7 cellular contexts compared by ENCODE assay signal in genomic region chr17:81870978-81871386, GRCh38. TPM values are rescaled to one million over a fixed set of nuclear protein-coding genes. Genes with fewer than 3 reads are reported as not detected.
DNase-seq lines count a peak whose midpoint lies in the region; ATAC-seq and TF ChIP-seq lines count a peak whose summit lies in the region.

Gene ARHGDIA (minus strand): TSS chr17:81871337. CDS start chr17:81869930, 1,407 bp downstream.

- H3K4me1 Mint-ChIP-seq in activated T-helper 1 cell treated with anti-CD3 and anti-CD28 coated beads, Interleukin-12 subunit alpha, Interleukin-12 subunit beta, Interleukin-2, Interleukin-4 antibody, amounts not matched to agents 30 ng/mL and 10 ng/mL and 1 ng/mL, durations not matched to agents 14 hours and 24 hours and 36 hours (ENCODE audit: low read depth): peaks cover 7% of the 10 kb centered on the region

- H3K27ac Mint-ChIP-seq in activated T-helper 1 cell treated with anti-CD3 and anti-CD28 coated beads, Interleukin-12 subunit alpha, Interleukin-12 subunit beta, Interleukin-2, Interleukin-4 antibody, amounts not matched to agents 30 ng/mL and 10 ng/mL and 1 ng/mL, durations not matched to agents 14 hours and 24 hours and 36 hours: peak within 1 kb of the TSS; percentile 91

- DNase-seq in GM19238 (ENCODE audit: insufficient read length, low spot score) (peak; percentile 32), left ventricle myocardium inferior (no peak), retinal pigment epithelial cell (ENCODE audit: low read depth) (no peak), foreskin melanocyte (no peak), epidermal melanocyte (ENCODE audit: insufficient read length, low spot score) (no peak)
- DNase-seq in activated T-helper 1 cell treated with anti-CD3 and anti-CD28 coated beads, Interleukin-12 subunit alpha, Interleukin-12 subunit beta, Interleukin-2, Interleukin-4 antibody, amounts not matched to agents 30 ng/mL and 10 ng/mL and 1 ng/mL, durations not matched to agents 14 hours and 24 hours and 36 hours (ENCODE audit: low spot score): no peak

- H3K27me3 Mint-ChIP-seq in activated T-helper 1 cell treated with anti-CD3 and anti-CD28 coated beads, Interleukin-12 subunit alpha, Interleukin-12 subunit beta, Interleukin-2, Interleukin-4 antibody, amounts not matched to agents 30 ng/mL and 10 ng/mL and 1 ng/mL, durations not matched to agents 14 hours and 24 hours and 36 hours (ENCODE audit: insufficient read depth): no peaks in the 10 kb centered on the region

- peak within 1 kb of the TSS; percentile 85 for H3K4me3 ChIP-seq in left ventricle myocardium inferior
- peak within 1 kb of the TSS; percentile 77 for H3K4me3 ChIP-seq in retinal pigment epithelial cell (ENCODE audit: low read length)

- peak within 1 kb of the TSS; percentile 99 for H3K27ac ChIP-seq in left ventricle myocardium inferior (replicated peaks)

- no peaks in the 10 kb centered on the region for H3K27me3 ChIP-seq in left ventricle myocardium inferior (ENCODE audit: low read depth)

- peaks cover 26% of the 10 kb centered on the region for H3K36me3 ChIP-seq in left ventricle myocardium inferior

- H3K4me3 Mint-ChIP-seq in activated T-helper 1 cell treated with anti-CD3 and anti-CD28 coated beads, Interleukin-12 subunit alpha, Interleukin-12 subunit beta, Interleukin-2, Interleukin-4 antibody, amounts not matched to agents 30 ng/mL and 10 ng/mL and 1 ng/mL, durations not matched to agents 14 hours and 24 hours and 36 hours: peak within 1 kb of the TSS; percentile 92

- peaks cover 67% of the 10 kb centered on the region for H3K4me1 ChIP-seq in left ventricle myocardium inferior

- intact Hi-C loops in activated T-helper 1 cell treated with anti-CD3 and anti-CD28 coated beads, Interleukin-12 subunit alpha, Interleukin-12 subunit beta, Interleukin-2, Interleukin-4 antibody, amounts not matched to agents 30 ng/mL and 10 ng/mL and 1 ng/mL, durations not matched to agents 14 hours and 24 hours and 36 hours (cut with micrococcal nuclease): loop anchor here (1.0 to 5.0 kb wide), 7 partner anchors 11 to 359 kb away; partner anchors contain the start of genes ACTG1, ALYREF, ANAPC11 and ASPSCR1
- intact Hi-C loops in left ventricle myocardium inferior (cut with micrococcal nuclease): no loop called here

- ATAC-seq in HG03039 (IDR thresholded peaks at IDR 0.05; ENCODE audit: unreplicated experiment): peak; percentile 10

- TF ChIP-seq CTCF in left ventricle myocardium inferior (IDR thresholded peaks at IDR 0.05; ENCODE audit: borderline replicate concordance) (no peak), retinal pigment epithelial cell (conservative IDR thresholded peaks at IDR 0.05; ENCODE audit: low read depth, low read length) (no peak)

- no peaks in the 10 kb centered on the region for H3K9me3 ChIP-seq in left ventricle myocardium inferior (replicated peaks)

- H3K9me3 Mint-ChIP-seq in activated T-helper 1 cell treated with anti-CD3 and anti-CD28 coated beads, Interleukin-12 subunit alpha, Interleukin-12 subunit beta, Interleukin-2, Interleukin-4 antibody, amounts not matched to agents 30 ng/mL and 10 ng/mL and 1 ng/mL, durations not matched to agents 14 hours and 24 hours and 36 hours: no peaks in the 10 kb centered on the region

- H3K36me3 Mint-ChIP-seq in activated T-helper 1 cell treated with anti-CD3 and anti-CD28 coated beads, Interleukin-12 subunit alpha, Interleukin-12 subunit beta, Interleukin-2, Interleukin-4 antibody, amounts not matched to agents 30 ng/mL and 10 ng/mL and 1 ng/mL, durations not matched to agents 14 hours and 24 hours and 36 hours (ENCODE audit: low read depth): peaks cover 13% of the 10 kb centered on the region

RNA-seq across cellular contexts. Expression of gene ARHGDIA, which starts in this region (rescaled TPM):
- 701 and 705 TPM in 2 replicates for total RNA-seq in activated T-helper 1 cell treated with anti-CD3 and anti-CD28 coated beads, Interleukin-12 subunit alpha, Interleukin-12 subunit beta, Interleukin-2, Interleukin-4 antibody, amounts not matched to agents 30 ng/mL and 10 ng/mL and 1 ng/mL, durations not matched to agents 14 hours and 24 hours and 36 hours
- 95.1 TPM for total RNA-seq in left ventricle myocardium inferior
